7 cellular contexts compared by ENCODE assay signal in the genomic region with DNA sequence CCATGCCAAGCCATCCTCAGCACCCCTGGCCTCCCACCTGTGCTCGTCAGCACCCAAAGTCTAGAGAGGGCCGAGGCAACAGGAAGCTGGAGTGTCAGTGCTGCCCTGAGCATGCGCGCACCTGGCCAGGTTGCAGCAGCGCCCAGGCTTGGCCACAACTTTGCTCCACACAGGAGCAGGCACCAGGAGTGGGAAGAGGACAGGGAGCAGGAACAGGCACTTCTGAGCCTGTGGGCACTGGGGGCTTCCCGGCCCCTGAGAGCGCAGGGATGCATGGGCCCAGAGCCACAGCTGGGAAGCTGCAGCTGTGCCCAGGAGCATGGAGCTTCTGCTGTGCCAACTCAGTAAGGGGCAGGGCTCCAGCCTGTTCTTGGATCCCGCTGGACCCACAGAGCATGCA.
"Had no signal": no experiment of that assay in that cellular context is flagged by ENCODE, and none has a peak within 500 bp of the region (broad histone marks: within the 10 kb centered on the region; RNA-seq: fewer than 3 reads in every experiment).

No MANE protein-coding gene starts in this region.

- H3K9me3 Mint-ChIP-seq: GM23338 had no signal

- ATAC-seq: GM23338, HCT116, K562 had no signal

- H3K4me3 ChIP-seq: GM23338, HAP-1, K562 had no signal

- H3K4me3 Mint-ChIP-seq: GM23338, HFFc6 had no signal

- H3K27ac ChIP-seq: HL-60 had no signal

- DNase-seq: HFFc6, IMR-90 had no signal

- H3K36me3 ChIP-seq: HAP-1 had no signal

- H3K27ac Mint-ChIP-seq: GM23338, HFFc6 had no signal
